Comparison of ENCODE assay signal across 26 cellular contexts in the genomic region with DNA sequence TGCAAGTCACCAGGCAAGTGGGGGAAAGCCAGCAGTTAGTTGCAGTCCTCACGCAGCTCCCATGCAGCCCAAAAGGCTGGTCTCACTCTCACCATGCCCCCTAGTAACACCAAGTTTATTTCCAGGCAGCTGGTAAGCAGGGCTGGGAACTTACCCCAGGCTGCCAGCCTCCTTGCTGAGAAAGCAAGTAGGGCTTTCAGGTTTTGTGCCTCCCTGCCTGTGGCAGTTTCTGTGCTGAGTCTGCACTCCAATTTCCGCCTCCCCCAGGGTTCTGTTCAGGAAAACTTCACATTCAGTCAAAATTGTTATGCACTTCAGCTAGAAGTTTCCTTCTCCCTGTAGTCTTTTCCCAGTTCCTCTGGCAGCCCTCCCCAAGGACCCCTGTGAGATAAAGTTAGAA.
"Had no signal": no experiment of that assay in that cellular context is flagged by ENCODE, and none has a peak within 500 bp of the region (broad histone marks: within the 10 kb centered on the region; RNA-seq: fewer than 3 reads in every experiment).

No MANE protein-coding gene starts in this region.

- H3K36me3 ChIP-seq: breast epithelium, SJSA1, WERI-Rb-1 had no signal

- H3K4me3 Mint-ChIP-seq: activated CD4-positive, alpha-beta T cell treated with anti-CD3 and anti-CD28 coated beads, Interleukin-2, amount 10 ng/mL, durations not matched to agents 24 days and 14 days; activated CD8-positive, alpha-beta T cell treated with anti-CD3 and anti-CD28 coated beads for 36 hours; activated naive CD4-positive, alpha-beta T cell treated with anti-CD3 and anti-CD28 coated beads, Interleukin-2, amount 50 U/mL, for 24 hours; activated naive CD8-positive, alpha-beta T cell treated with anti-CD3 and anti-CD28 coated beads, Interleukin-2, amount 10 ng/mL, durations not matched to agents 7 days and 5 days had no signal

- DNase-seq: activated CD4-positive, alpha-beta T cell treated with anti-CD3 and anti-CD28 coated beads, Interleukin-2, amount 10 ng/mL, durations not matched to agents 24 days and 14 days; activated CD4-positive, alpha-beta T cell treated with anti-CD3 and anti-CD28 coated beads, Interleukin-2, amount 50 U/mL, for 4 hours; activated CD8-positive, alpha-beta T cell treated with anti-CD3 and anti-CD28 coated beads for 36 hours; activated gamma-delta T cell; activated naive CD4-positive, alpha-beta T cell treated with Interleukin-2 at 50 U/mL for 16 hours; activated naive CD8-positive, alpha-beta T cell treated with anti-CD3 and anti-CD28 coated beads, Interleukin-2, amount 10 ng/mL, durations not matched to agents 7 days and 5 days; activated T-cell treated with anti-CD3 and anti-CD28 coated beads, Interleukin-2, amount 50 U/mL, for 1 hour; body of pancreas; Kasumi-1; NCI-H1105; NCI-H1417 treated with DMSO at 0.1 percent for 48 hours; NCI-H187 treated with DMSO at 0.1 percent for 48 hours; NCI-H2081; NCI-H2227 treated with DMSO at 0.1 percent for 48 hours; NCI-H446; NCI-H524; NCI-H82; SHP77 treated with DMSO at 0.1 percent for 48 hours; T-helper 1 cell; T-helper 2 cell; T-helper 9 cell; WERI-Rb-1 had no signal

- H3K9me3 ChIP-seq: body of pancreas had no signal

- H3K27ac ChIP-seq: body of pancreas, breast epithelium, SJSA1, WERI-Rb-1 had no signal

- H3K27me3 ChIP-seq: body of pancreas, breast epithelium, SJSA1 had no signal

- H3K27ac Mint-ChIP-seq: activated CD4-positive, alpha-beta T cell treated with anti-CD3 and anti-CD28 coated beads, Interleukin-2, amount 10 ng/mL, durations not matched to agents 24 days and 14 days; activated CD8-positive, alpha-beta T cell treated with anti-CD3 and anti-CD28 coated beads for 36 hours; activated naive CD4-positive, alpha-beta T cell treated with anti-CD3 and anti-CD28 coated beads, Interleukin-2, amount 50 U/mL, for 24 hours; activated T-helper 2 cell treated with anti-CD3 and anti-CD28 coated beads, Interferon-gamma antibody, Interleukin-2, Interleukin-4, amounts not matched to agents 10 μg/mL and 5 μg/mL and 100 μg/mL, durations not matched to agents 14 hours and 24 hours and 36 hours had no signal

- H3K4me3 ChIP-seq: body of pancreas, breast epithelium, SJSA1 had no signal

- H3K27me3 Mint-ChIP-seq: activated CD4-positive, alpha-beta T cell treated with anti-CD3 and anti-CD28 coated beads, Interleukin-2, amount 10 ng/mL, durations not matched to agents 24 days and 14 days; activated CD8-positive, alpha-beta T cell treated with anti-CD3 and anti-CD28 coated beads for 36 hours; activated naive CD4-positive, alpha-beta T cell treated with anti-CD3 and anti-CD28 coated beads, Interleukin-2, amount 50 U/mL, for 24 hours; activated naive CD8-positive, alpha-beta T cell treated with anti-CD3 and anti-CD28 coated beads, Interleukin-2, amount 10 ng/mL, durations not matched to agents 7 days and 5 days had no signal

- H3K4me1 ChIP-seq: body of pancreas, breast epithelium had no signal
